12 cellular contexts compared by ENCODE assay signal in genomic region chr11:85844439-85845051, GRCh38. TPM values are rescaled to one million over a fixed set of nuclear protein-coding genes. Genes with fewer than 3 reads are reported as not detected.
DNase-seq lines count a peak whose midpoint lies in the region; ATAC-seq, FAIRE-seq and TF ChIP-seq lines count a peak whose summit lies in the region.
"Had no signal": no experiment of that assay in that cellular context is flagged by ENCODE, and none has a peak within 500 bp of the region (broad histone marks: within the 10 kb centered on the region; RNA-seq: fewer than 3 reads in every experiment).

No MANE protein-coding gene starts in this region.

- intact Hi-C loops in lower lobe of right lung (cut with DNase I) = no loop called here

- H3K9me3 ChIP-seq in adipocyte (ENCODE audit: control insufficient read depth, low read length) (no peaks in the 10 kb centered on the region), lower lobe of right lung (no peaks in the 10 kb centered on the region)
- H3K9me3 ChIP-seq: vagina had no signal

- H3K36me3 ChIP-seq in adipocyte (ENCODE audit: control insufficient read depth, insufficient read depth, low read length, severe bottlenecking) = no peaks in the 10 kb centered on the region
- H3K36me3 ChIP-seq in lower lobe of right lung = no peaks in the 10 kb centered on the region
- H3K36me3 ChIP-seq: vagina had no signal

- ATAC-seq in HG03442 (IDR thresholded peaks at IDR 0.05; ENCODE audit: unreplicated experiment) = peak; percentile 61
- peak; percentile 80 to 84 for ATAC-seq in lower lobe of right lung

- no peak for TF ChIP-seq CTCF in lower lobe of right lung (IDR thresholded peaks at IDR 0.05)

- H3K4me1 ChIP-seq in adipocyte (ENCODE audit: control insufficient read depth, insufficient read depth, low read length) (peaks cover 9% of the 10 kb centered on the region), lower lobe of right lung (no peaks in the 10 kb centered on the region)
- H3K4me1 ChIP-seq: vagina had no signal

- H3K27me3 ChIP-seq in adipocyte (replicated peaks; ENCODE audit: control insufficient read depth, insufficient read depth, low read length) (no peaks in the 10 kb centered on the region), lower lobe of right lung (ENCODE audit: low read depth) (no peaks in the 10 kb centered on the region)
- H3K27me3 ChIP-seq: vagina had no signal

- no peak overlapping the region for H3K4me3 ChIP-seq in adipocyte (ENCODE audit: low read length)
- no peak overlapping the region for H3K4me3 ChIP-seq in lower lobe of right lung
- H3K4me3 ChIP-seq: vagina had no signal

- H3K9ac ChIP-seq in adipocyte (ENCODE audit: low read length) = no peak overlapping the region

- DNase-seq in DMS53 treated with DMSO at 0.1 percent for 48 hours (lab: John Stamatoyannopoulos, UW; ENCODE audit: unreplicated experiment) (peak; percentile 75), adipocyte (ENCODE audit: low read depth) (peak; percentile 40), lower lobe of right lung (no peak), substantia nigra (lab: John Stamatoyannopoulos, UW) (no peak), frontal cortex (ENCODE audit: low spot score in 2 of 2) (no peak), NCI-H510A (lab: John Stamatoyannopoulos, UW) (no peak), DMS153 (lab: John Stamatoyannopoulos, UW) (no peak)
- DNase-seq: NCI-H2171 treated with DMSO at 0.1 percent for 48 hours had no signal

- H3K27ac ChIP-seq in lower lobe of right lung (no peak overlapping the region), substantia nigra (ENCODE audit: low read depth, low read length, poor library complexity, severe bottlenecking) (no peak overlapping the region)
- H3K27ac ChIP-seq: HL-60, vagina had no signal

- FAIRE-seq in frontal cortex (lab: Jason Lieb, UNC) = no peak

RNA-seq across cellular contexts. Expression of gene CCDC83, which starts 10.6 kb away (rescaled TPM):
- total RNA-seq in lower lobe of right lung = not detected
- total RNA-seq in frontal cortex = not detected
- total RNA-seq: G401, vagina had no signal

RNA-seq across cellular contexts. Expression of gene SYTL2, which starts 33.6 kb away (rescaled TPM):
- total RNA-seq in lower lobe of right lung = 23.6 TPM
- 4.9 TPM for total RNA-seq in frontal cortex

Comparison
In these comparisons a context has a peak if more than half of its experiments do, and no peak if none do; other contexts are left out.
1. DNase-seq: peak in DMS53 treated with DMSO at 0.1 percent for 48 hours (single experiment) and adipocyte (single experiment); none in lower lobe of right lung (single experiment), substantia nigra (0 of 49), frontal cortex (0 of 2), NCI-H510A (single experiment) and DMS153 (single experiment).